In the genomic region with DNA sequence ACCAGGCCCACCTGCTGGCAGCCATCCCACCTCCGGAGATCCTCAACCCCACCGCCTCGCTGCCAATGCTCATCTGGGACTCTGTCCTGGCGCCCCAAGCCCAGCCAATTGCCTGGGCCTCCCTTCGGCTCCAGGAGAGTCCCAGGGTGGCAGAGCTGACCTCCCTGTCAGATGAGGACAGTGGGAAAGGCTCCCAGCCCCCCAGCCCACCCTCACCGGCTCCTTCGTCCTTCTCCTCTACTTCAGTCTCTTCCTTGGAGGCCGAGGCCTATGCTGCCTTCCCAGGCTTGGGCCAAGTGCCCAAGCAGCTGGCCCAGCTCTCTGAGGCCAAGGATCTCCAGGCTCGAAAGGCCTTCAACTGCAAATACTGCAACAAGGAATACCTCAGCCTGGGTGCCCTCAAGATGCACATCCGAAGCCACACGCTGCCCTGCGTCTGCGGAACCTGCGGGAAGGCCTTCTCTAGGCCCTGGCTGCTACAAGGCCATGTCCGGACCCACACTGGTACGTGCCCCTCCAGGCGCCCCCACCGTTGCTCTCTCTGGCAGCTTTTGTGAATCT, we compare ENCODE assay signal across 8 cellular contexts. TPM values are rescaled to one million over a fixed set of nuclear protein-coding genes. Genes with fewer than 3 reads are reported as not detected.
A peak's percentile ranks its signal among the peaks of the same experiment; 100 is the strongest.
DNase-seq lines count a peak whose midpoint lies in the region; ATAC-seq and TF ChIP-seq lines count a peak whose summit lies in the region.

No MANE protein-coding gene starts in this region.

- H3K9ac ChIP-seq in muscle layer of colon (ENCODE audit: low read length), result peak overlapping the region; percentile 65

- peaks cover 3 to 12% (median 4%) of the 10 kb centered on the region in 3 donors for H3K4me1 Mint-ChIP-seq in IgD-negative memory B cell
- H3K4me1 Mint-ChIP-seq in effector memory CD8-positive, alpha-beta T cell (ENCODE audit: low read depth in 2 of 2), result peaks cover 13 to 17% of the 10 kb centered on the region in 2 donors

- H3K36me3 ChIP-seq in muscle layer of colon (ENCODE audit: insufficient read depth, low read length) (no peaks in the 10 kb centered on the region), Peyer's patch (no peaks in the 10 kb centered on the region)

- no peak for TF ChIP-seq POLR2A in GM18505 (IDR thresholded peaks at IDR 0.05; ENCODE audit: borderline replicate concordance, extremely low read depth, insufficient read depth, insufficient read length)
- TF ChIP-seq POLR2A in Peyer's patch (IDR thresholded peaks at IDR 0.05), result no peak

- H3K4me3 ChIP-seq in muscle layer of colon (ENCODE audit: low read depth in 1 of 2, low read length in 2 of 2), result peak overlapping the region in 1 of 2 donors; percentile 90
- peak overlapping the region in 2 of 4 donors; percentile 46 to 56 for H3K4me3 ChIP-seq in Peyer's patch

- H3K9me3 ChIP-seq in muscle layer of colon (ENCODE audit: low read length) (no peaks in the 10 kb centered on the region), Peyer's patch (no peaks in the 10 kb centered on the region)

- ATAC-seq in effector memory CD8-positive, alpha-beta T cell (replicated peaks), result no peak
- no peak for ATAC-seq in GM18505 (IDR thresholded peaks at IDR 0.05; ENCODE audit: unreplicated experiment)

- peak overlapping the region in 3 of 4 donors; percentile 31 to 82 (median 65) for H3K4me3 Mint-ChIP-seq in IgD-negative memory B cell
- H3K4me3 Mint-ChIP-seq in effector memory CD8-positive, alpha-beta T cell, result peak overlapping the region; percentile 64 to 70

- peaks cover 3% of the 10 kb centered on the region for H3K27me3 Mint-ChIP-seq in IgD-negative memory B cell
- peaks cover 0 to 16% of the 10 kb centered on the region in 2 donors for H3K27me3 Mint-ChIP-seq in effector memory CD8-positive, alpha-beta T cell

- no peaks in the 10 kb centered on the region for H3K9me3 Mint-ChIP-seq in IgD-negative memory B cell
- no peaks in the 10 kb centered on the region for H3K9me3 Mint-ChIP-seq in effector memory CD8-positive, alpha-beta T cell

- no peak for TF ChIP-seq CTCF in Peyer's patch (IDR thresholded peaks at IDR 0.05)

- H3K27ac ChIP-seq in muscle layer of colon (ENCODE audit: low read depth, low read length), result peak overlapping the region; percentile 53
- peak overlapping the region in 2 of 4 donors; percentile 21 to 66 for H3K27ac ChIP-seq in Peyer's patch

- DNase-seq in 8988T (peak; percentile 27), AG08396 (ENCODE audit: low spot score) (no peak), MV-4-11 (lab: John Stamatoyannopoulos, UW) (no peak), Peyer's patch (no peak)
- DNase-seq in effector memory CD8-positive, alpha-beta T cell, result no peak

- H3K36me3 Mint-ChIP-seq in IgD-negative memory B cell, result no peaks in the 10 kb centered on the region
- H3K36me3 Mint-ChIP-seq in effector memory CD8-positive, alpha-beta T cell (ENCODE audit: insufficient read depth), result peaks cover 14% of the 10 kb centered on the region

- H3K4me1 ChIP-seq in muscle layer of colon (ENCODE audit: insufficient read depth, low read length) (peaks cover 39% of the 10 kb centered on the region), Peyer's patch (peaks cover 3 to 30% (median 15%) of the 10 kb centered on the region in 4 donors)

- no peaks in the 10 kb centered on the region for H3K27me3 ChIP-seq in muscle layer of colon (ENCODE audit: control insufficient read depth in 1 of 2, insufficient read depth in 2 of 2, low read length in 2 of 2)
- no peaks in the 10 kb centered on the region for H3K27me3 ChIP-seq in Peyer's patch

- H3K27ac Mint-ChIP-seq in IgD-negative memory B cell, result peak overlapping the region in 1 of 3 donors; percentile 95
- H3K27ac Mint-ChIP-seq in effector memory CD8-positive, alpha-beta T cell, result peak overlapping the region; percentile 35 to 71

RNA-seq across cellular contexts. Expression of a gene that starts 1.1 kb away (rescaled TPM):
- 0.63 TPM for polyA plus RNA-seq in IgD-negative memory B cell
- 1 to 10 TPM in 3 of 4 donors, under 1 TPM in 1; 0.53 to 3.3 (median 1.4) TPM for total RNA-seq in Peyer's patch

RNA-seq across cellular contexts. Expression of a gene that starts 47.7 kb away (rescaled TPM):
- polyA plus RNA-seq in IgD-negative memory B cell, result 119 TPM
- 100 to 1,000 TPM; 205 to 275 (median 259) TPM for total RNA-seq in Peyer's patch
